Comparison of ENCODE assay signal across 19 cellular contexts in the genomic region with DNA sequence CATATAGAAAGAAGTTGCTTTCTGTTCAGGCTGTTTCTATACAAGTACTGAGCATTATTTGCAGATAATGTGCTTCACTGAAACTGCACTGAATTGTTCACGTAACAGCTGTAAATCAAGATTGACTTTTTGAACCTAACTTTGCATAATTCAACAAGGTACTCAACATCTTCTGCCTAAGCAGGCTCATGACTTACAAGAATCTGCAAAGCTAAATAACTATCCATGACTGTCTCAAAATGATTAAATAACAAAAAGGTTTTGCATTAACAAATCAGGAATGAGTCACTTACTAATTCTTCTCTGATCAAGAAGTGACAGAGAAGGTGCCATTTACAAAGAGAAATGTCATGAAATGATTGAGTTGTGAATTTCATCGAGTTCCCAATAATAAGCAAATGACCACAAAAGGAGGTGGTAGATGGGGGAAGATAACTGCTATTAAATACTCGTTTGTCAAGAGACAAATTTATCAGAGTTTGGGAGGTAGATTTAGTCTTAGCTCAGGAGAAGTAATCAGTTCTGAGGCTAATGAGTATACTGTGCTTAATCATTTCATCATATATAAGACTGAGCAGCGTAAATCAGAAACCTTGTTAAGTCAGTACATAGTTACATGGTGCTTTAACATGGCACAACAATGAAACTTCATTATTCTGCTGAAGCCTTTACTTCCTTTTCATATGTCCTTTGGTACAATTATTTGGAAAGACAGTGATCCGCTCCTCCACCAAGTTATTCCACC.
A peak's percentile ranks its signal among the peaks of the same experiment; 100 is the strongest.
DNase-seq lines count a peak whose midpoint lies in the region; ATAC-seq, FAIRE-seq and TF ChIP-seq lines count a peak whose summit lies in the region.
"Had no signal": no experiment of that assay in that cellular context is flagged by ENCODE, and none has a peak within 500 bp of the region (broad histone marks: within the 10 kb centered on the region; RNA-seq: fewer than 3 reads in every experiment).

No MANE protein-coding gene starts in this region.

- no peak overlapping the region for H3K4me3 Mint-ChIP-seq in astrocyte (ENCODE audit: unreplicated experiment)
- H3K4me3 Mint-ChIP-seq in nephron = no peak overlapping the region

- no peak for TF ChIP-seq EP300 in transverse colon (IDR thresholded peaks at IDR 0.05; ENCODE audit: low read depth)

- H3K79me1 ChIP-seq in neuronal stem cell (ENCODE audit: low read depth, low read length) = no peaks in the 10 kb centered on the region

- FAIRE-seq in astrocyte (lab: Jason Lieb, UNC) = no peak
- FAIRE-seq: A549, GM19239, H1, HepG2, HTR-8/SVneo had no signal

- in situ Hi-C loops in mammary epithelial cell (cut with MboI; ENCODE audit: low sequenced_read_pairs in 2 of 2) (no loop called here), transverse colon (cut with MboI; ENCODE audit: low pct_ligation_motif_present in 1 of 4, low pct_unique_long_range_greater_than_20kb in 1 of 4, low sequenced_read_pairs in 3 of 4) (no loop called here), gastrocnemius medialis (cut with MboI; ENCODE audit: low sequenced_read_pairs in 4 of 4) (no loop called here)

- H3K9me3 ChIP-seq in mammary epithelial cell (replicated peaks; ENCODE audit: insufficient read depth, low read length) = no peaks in the 10 kb centered on the region
- H3K9me3 ChIP-seq in breast epithelium = no peaks in the 10 kb centered on the region
- H3K9me3 ChIP-seq in astrocyte (ENCODE audit: insufficient read depth, low read depth, low read length) = no peaks in the 10 kb centered on the region
- H3K9me3 ChIP-seq in transverse colon = no peaks in the 10 kb centered on the region
- no peaks in the 10 kb centered on the region for H3K9me3 ChIP-seq in neuronal stem cell (replicated peaks in 1 of 2; ENCODE audit: control insufficient read depth in 2 of 2, insufficient read depth in 1 of 2, low read depth in 1 of 2, low read length in 2 of 2)
- H3K9me3 ChIP-seq in gastrocnemius medialis = no peaks in the 10 kb centered on the region
- H3K9me3 ChIP-seq: BE2C, HAP-1 had no signal

- CTCF ChIA-PET in mammary epithelial cell (lab: Charles Lee; ENCODE audit: low non-redundant PET) = no interaction called here

- no peaks in the 10 kb centered on the region for H3K36me3 ChIP-seq in mammary epithelial cell (ENCODE audit: insufficient read depth, low read length)
- H3K36me3 ChIP-seq in breast epithelium = no peaks in the 10 kb centered on the region
- H3K36me3 ChIP-seq in astrocyte (ENCODE audit: insufficient read depth, low read length) = no peaks in the 10 kb centered on the region
- no peaks in the 10 kb centered on the region for H3K36me3 ChIP-seq in transverse colon
- H3K36me3 ChIP-seq in neuronal stem cell (replicated peaks in 1 of 2; ENCODE audit: control insufficient read depth in 2 of 2, insufficient read depth in 2 of 2, low read length in 2 of 2) = no peaks in the 10 kb centered on the region
- no peaks in the 10 kb centered on the region for H3K36me3 ChIP-seq in gastrocnemius medialis
- H3K36me3 ChIP-seq: BE2C, HAP-1 had no signal

- intact Hi-C loops in mammary epithelial cell (cut with micrococcal nuclease) (no loop called here), breast epithelium (cut with DNase I; ENCODE audit: low total_unique reads) (no loop called here), transverse colon (cut with DNase I; ENCODE audit: low total_unique reads) (no loop called here), gastrocnemius medialis (cut with DNase I; ENCODE audit: low total_unique reads) (no loop called here)

- no peak overlapping the region for H3K23ac ChIP-seq in neuronal stem cell (ENCODE audit: low read depth, low read length, poor library complexity)

- H4K20me1 ChIP-seq in mammary epithelial cell (ENCODE audit: insufficient read depth, low read length) (no peaks in the 10 kb centered on the region), astrocyte (ENCODE audit: insufficient read depth, low read length) (no peaks in the 10 kb centered on the region)

- H4K8ac ChIP-seq in neuronal stem cell (ENCODE audit: low read depth, low read length) = no peak overlapping the region

- no peak overlapping the region for H3K4me3 ChIP-seq in mammary epithelial cell (replicated peaks in 1 of 3; ENCODE audit: insufficient read depth in 1 of 3, low read depth in 2 of 3, low read length in 3 of 3)
- H3K4me3 ChIP-seq in breast epithelium = no peak overlapping the region
- H3K4me3 ChIP-seq in astrocyte (ENCODE audit: insufficient read depth, low read depth, low read length) = no peak overlapping the region
- H3K4me3 ChIP-seq in transverse colon = no peak overlapping the region
- H3K4me3 ChIP-seq in neuronal stem cell (ENCODE audit: low read length in 2 of 2) = no peak overlapping the region
- no peak overlapping the region for H3K4me3 ChIP-seq in gastrocnemius medialis
- H3K4me3 ChIP-seq: A549, HAP-1 had no signal

- no peak overlapping the region for H2BK15ac ChIP-seq in neuronal stem cell (ENCODE audit: low read length)

- peak; percentile 1 for DNase-seq in mammary epithelial cell
- no peak for DNase-seq in breast epithelium (ENCODE audit: low spot score in 2 of 2)
- DNase-seq in astrocyte (ENCODE audit: low read depth) = peak; percentile 3
- no peak for DNase-seq in transverse colon
- DNase-seq in neuronal stem cell (ENCODE audit: low spot score) = no peak
- DNase-seq in gastrocnemius medialis = no peak
- DNase-seq: BE2C; CD4-positive, alpha-beta memory T cell; DMS153; DMS79 treated with DMSO at 0.1 percent for 48 hours; GDM1 had no signal

- no peak overlapping the region for H2BK120ac ChIP-seq in neuronal stem cell (ENCODE audit: low read depth, low read length)

- H3K18ac ChIP-seq in neuronal stem cell (ENCODE audit: low read length) = no peak overlapping the region

- no peak overlapping the region for H3K4me2 ChIP-seq in mammary epithelial cell (ENCODE audit: insufficient read depth, low read depth, low read length)
- no peak overlapping the region for H3K4me2 ChIP-seq in astrocyte (ENCODE audit: low read length)
- no peak overlapping the region for H3K4me2 ChIP-seq in neuronal stem cell (ENCODE audit: insufficient read depth, low read length, poor library complexity, severe bottlenecking)
- H3K4me2 ChIP-seq: A549 had no signal

- no peak for TF ChIP-seq POLR2A in breast epithelium (IDR thresholded peaks at IDR 0.05)
- TF ChIP-seq POLR2A in transverse colon (IDR thresholded peaks at IDR 0.05) = no peak
- no peak for TF ChIP-seq POLR2A in gastrocnemius medialis (IDR thresholded peaks at IDR 0.05)

- H2AK5ac ChIP-seq in neuronal stem cell (ENCODE audit: low read depth, low read length) = no peak overlapping the region

- dilution Hi-C loops in mammary epithelial cell (cut with HindIII; ENCODE audit: low sequenced_read_pairs) = no loop called here

- no peak overlapping the region for H3K27ac Mint-ChIP-seq in astrocyte (ENCODE audit: unreplicated experiment)
- H3K27ac Mint-ChIP-seq in nephron = peak overlapping the region; percentile 6 to 47 (median 16)
- H3K27ac Mint-ChIP-seq: CD4-positive, alpha-beta memory T cell had no signal

- H3K27me3 ChIP-seq in mammary epithelial cell (ENCODE audit: insufficient read depth, low read length) = no peaks in the 10 kb centered on the region
- no peaks in the 10 kb centered on the region for H3K27me3 ChIP-seq in breast epithelium
- no peaks in the 10 kb centered on the region for H3K27me3 ChIP-seq in astrocyte (ENCODE audit: insufficient read depth, low read length)
- H3K27me3 ChIP-seq in transverse colon = no peaks in the 10 kb centered on the region
- H3K27me3 ChIP-seq in neuronal stem cell (ENCODE audit: control insufficient read depth in 3 of 3, insufficient read depth in 3 of 3, low read depth in 1 of 3, low read length in 3 of 3) = no peaks in the 10 kb centered on the region
- H3K27me3 ChIP-seq in gastrocnemius medialis = no peaks in the 10 kb centered on the region
- H3K27me3 ChIP-seq: BE2C had no signal

- 65% methylated on average over 5 of the region's 5 CpGs for WGBS in mammary epithelial cell (ENCODE audit: low coverage, missing lambda C conversion rate)
- 71 to 78% methylated on average over 5 of the region's 5 CpGs for WGBS in transverse colon (ENCODE audit: low coverage in 1 of 2), 2 donors
- WGBS in neuronal stem cell (ENCODE audit: extremely low coverage in 2 of 2, insufficient read length in 2 of 2, insufficient replicate concordance in 1 of 2), 2 donors = no CpG with 5 or more reads among the region's 5 CpGs

- H3K4me1 ChIP-seq in mammary epithelial cell (ENCODE audit: insufficient read depth, low read length) (no peaks in the 10 kb centered on the region), breast epithelium (no peaks in the 10 kb centered on the region), astrocyte (ENCODE audit: insufficient read depth, low read length) (no peaks in the 10 kb centered on the region), transverse colon (no peaks in the 10 kb centered on the region), neuronal stem cell (ENCODE audit: control insufficient read depth in 2 of 2, insufficient read depth in 1 of 2, low read depth in 1 of 2, low read length in 2 of 2) (no peaks in the 10 kb centered on the region), gastrocnemius medialis (no peaks in the 10 kb centered on the region)
- H3K4me1 ChIP-seq: A549, BE2C had no signal

- no peak overlapping the region for H4K91ac ChIP-seq in neuronal stem cell (ENCODE audit: low read depth, low read length, poor library complexity)

- H3K9ac ChIP-seq in mammary epithelial cell (ENCODE audit: insufficient read depth, low read length) (no peak overlapping the region), astrocyte (ENCODE audit: low read length) (no peak overlapping the region), neuronal stem cell (ENCODE audit: low read depth, low read length, poor library complexity) (no peak overlapping the region)

- H3K36me3 Mint-ChIP-seq in astrocyte (ENCODE audit: low read depth, unreplicated experiment) = peaks cover 3% of the 10 kb centered on the region
- peaks cover 5% of the 10 kb centered on the region for H3K36me3 Mint-ChIP-seq in nephron (ENCODE audit: low read depth)

- no peaks in the 10 kb centered on the region for H3K4me1 Mint-ChIP-seq in astrocyte (ENCODE audit: low read depth, unreplicated experiment)
- peaks cover 8% of the 10 kb centered on the region for H3K4me1 Mint-ChIP-seq in nephron

- no peak overlapping the region for H3K27ac ChIP-seq in mammary epithelial cell (ENCODE audit: insufficient read depth, low read depth, low read length)
- no peak overlapping the region for H3K27ac ChIP-seq in breast epithelium
- no peak overlapping the region for H3K27ac ChIP-seq in astrocyte (ENCODE audit: low read depth, low read length)
- H3K27ac ChIP-seq in transverse colon = no peak overlapping the region
- H3K27ac ChIP-seq in neuronal stem cell (replicated peaks; ENCODE audit: low read length) = no peak overlapping the region
- H3K27ac ChIP-seq in gastrocnemius medialis = no peak overlapping the region
- H3K27ac ChIP-seq: A549, C4-2B had no signal

- H2BK12ac ChIP-seq in neuronal stem cell (ENCODE audit: low read length) = no peak overlapping the region

- H3K79me2 ChIP-seq in mammary epithelial cell (ENCODE audit: insufficient read depth, low read length) = no peaks in the 10 kb centered on the region
- no peaks in the 10 kb centered on the region for H3K79me2 ChIP-seq in astrocyte (ENCODE audit: insufficient read depth, low read length)

- no peak for ATAC-seq in gastrocnemius medialis
- ATAC-seq: A549, HepG2 had no signal

- H2BK5ac ChIP-seq in neuronal stem cell (ENCODE audit: low read length) = no peak overlapping the region

- TF ChIP-seq CTCF in mammary epithelial cell (conservative IDR thresholded peaks at IDR 0.05 in 1 of 2, IDR thresholded peaks at IDR 0.05 in 1 of 2; ENCODE audit: extremely low read depth in 1 of 2, insufficient read depth in 1 of 2, low read depth in 1 of 2, low read length in 2 of 2) (no peak), breast epithelium (IDR thresholded peaks at IDR 0.05) (no peak), astrocyte (IDR thresholded peaks at IDR 0.05; ENCODE audit: insufficient read depth, low read depth, low read length) (no peak), nephron (IDR thresholded peaks at IDR 0.05; ENCODE audit: unreplicated experiment in 3 of 3) (no peak), transverse colon (IDR thresholded peaks at IDR 0.05) (no peak), gastrocnemius medialis (IDR thresholded peaks at IDR 0.05 in 4 of 5, conservative IDR thresholded peaks at IDR 0.05 in 1 of 5) (no peak)

- BruUV-seq in mammary epithelial cell (replicated peaks; lab: Mats Ljungman, UMichigan) = no TSS peak

- no peak overlapping the region for H3K14ac ChIP-seq in neuronal stem cell (ENCODE audit: low read length)

- H2AFZ ChIP-seq in mammary epithelial cell (ENCODE audit: low read depth, low read length) (no peak overlapping the region), astrocyte (ENCODE audit: low read depth, low read length) (no peak overlapping the region), neuronal stem cell (ENCODE audit: low read length) (no peak overlapping the region)

- H3K9me3 Mint-ChIP-seq in astrocyte (ENCODE audit: unreplicated experiment) = peaks cover 7% of the 10 kb centered on the region
- peaks cover 10% of the 10 kb centered on the region for H3K9me3 Mint-ChIP-seq in nephron

- H3K27me3 Mint-ChIP-seq in astrocyte (ENCODE audit: low read depth, unreplicated experiment) = no peaks in the 10 kb centered on the region
- H3K27me3 Mint-ChIP-seq in nephron (ENCODE audit: low read depth) = no peaks in the 10 kb centered on the region
- H3K27me3 Mint-ChIP-seq: CD4-positive, alpha-beta memory T cell had no signal

- no peak overlapping the region for H3K4ac ChIP-seq in neuronal stem cell (ENCODE audit: low read length)

Comparison
In these comparisons a context has a peak if more than half of its experiments do, and no peak if none do; other contexts are left out.
1. DNase-seq: peak in mammary epithelial cell (single experiment) and astrocyte (single experiment); none in breast epithelium (0 of 2), transverse colon (single experiment), neuronal stem cell (single experiment) and gastrocnemius medialis (0 of 2).